ENCODE assay signal across 18 cellular contexts in genomic region chr22:17581631-17582030, GRCh38. TPM values are rescaled to one million over a fixed set of nuclear protein-coding genes. Genes with fewer than 3 reads are reported as not detected.
DNase-seq lines count a peak whose midpoint lies in the region; ATAC-seq and TF ChIP-seq lines count a peak whose summit lies in the region.
"Had no signal": no experiment of that assay in that cellular context is flagged by ENCODE, and none has a peak within 500 bp of the region (broad histone marks: within the 10 kb centered on the region; RNA-seq: fewer than 3 reads in every experiment).

No MANE protein-coding gene starts in this region.

- no peak overlapping the region; the same call in 1 of the 2 replicates for H3K14ac ChIP-seq in H9 (ENCODE audit: insufficient read depth, low read length)
- H3K14ac ChIP-seq in trophoblast cell (ENCODE audit: low read length) = no peak overlapping the region

- peak overlapping the region; percentile 2 for H4K12ac ChIP-seq in trophoblast cell (ENCODE audit: low read depth, low read length)

- H2BK5ac ChIP-seq in H9 (ENCODE audit: insufficient read length, low read length) (no peak overlapping the region), trophoblast cell (ENCODE audit: low read depth, low read length, poor library complexity) (no peak overlapping the region)

- H3K27me3 ChIP-seq in H9 (ENCODE audit: insufficient read depth, low read length) (no peaks in the 10 kb centered on the region), dorsolateral prefrontal cortex (no peaks in the 10 kb centered on the region), trophoblast cell (ENCODE audit: insufficient read depth, low read length) (no peaks in the 10 kb centered on the region)
- H3K27me3 ChIP-seq: BE2C had no signal

- no peak for ATAC-seq in HG02840 (IDR thresholded peaks at IDR 0.05; ENCODE audit: low FRiP score, unreplicated experiment)
- ATAC-seq: CD8-positive, alpha-beta T cell had no signal

- intact Hi-C loops in dorsolateral prefrontal cortex (cut with DNase I) = loop anchor here in 1 of 2 donors (5.0 kb wide), 1 partner anchor 41 kb away; no protein-coding TSS in a partner anchor

- no peak overlapping the region for H3K18ac ChIP-seq in H9 (ENCODE audit: insufficient read length, low read depth, low read length)
- no peak overlapping the region for H3K18ac ChIP-seq in trophoblast cell (ENCODE audit: low read length)

- H3K4me1 Mint-ChIP-seq in H9 = peaks cover 6 to 10% of the 10 kb centered on the region in 2 experiments
- H3K4me1 Mint-ChIP-seq: CD14-positive monocyte had no signal

- H3K56ac ChIP-seq in H9 (ENCODE audit: insufficient read length, low read depth, low read length) = no peak overlapping the region

- H3K4me3 Mint-ChIP-seq in H9 = no peak overlapping the region
- H3K4me3 Mint-ChIP-seq: CD14-positive monocyte; CD8-positive, alpha-beta T cell had no signal

- no peak overlapping the region for H3K4me3 ChIP-seq in dorsolateral prefrontal cortex
- no peak overlapping the region for H3K4me3 ChIP-seq in trophoblast cell (ENCODE audit: low read depth, low read length)
- H3K4me3 ChIP-seq: A549 had no signal

- H2AK5ac ChIP-seq in H9 (ENCODE audit: insufficient read length, low read length) (no peak overlapping the region), trophoblast cell (ENCODE audit: low read length) (no peak overlapping the region)

- no peaks in the 10 kb centered on the region for H3K79me1 ChIP-seq in H9 (ENCODE audit: insufficient read depth, low read depth, low read length, poor library complexity, severe bottlenecking)
- H3K79me1 ChIP-seq in trophoblast cell (ENCODE audit: low read length) = no peaks in the 10 kb centered on the region

- H3K9me3 ChIP-seq in H9 (ENCODE audit: control insufficient read depth, low read depth, low read length) (no peaks in the 10 kb centered on the region), trophoblast cell (ENCODE audit: insufficient read depth, low read depth, low read length) (no peaks in the 10 kb centered on the region)
- H3K9me3 ChIP-seq: A549, BE2C had no signal

- no CpG with 5 or more reads among the region's 17 CpGs for WGBS in H9 (ENCODE audit: extremely low coverage, insufficient read length, low lambda C conversion rate)
- WGBS in trophoblast cell (ENCODE audit: extremely low coverage, insufficient coverage, insufficient read length) = no CpG with 5 or more reads among the region's 17 CpGs

- H3K79me2 ChIP-seq in H9 (ENCODE audit: insufficient read depth, low read length) = no peaks in the 10 kb centered on the region
- no peaks in the 10 kb centered on the region for H3K79me2 ChIP-seq in trophoblast cell (ENCODE audit: control insufficient read depth, insufficient read depth, low read length, poor library complexity)

- no peak overlapping the region for H2BK20ac ChIP-seq in H9 (ENCODE audit: low read depth, low read length, poor library complexity, severe bottlenecking)

- H2BK12ac ChIP-seq in H9 (ENCODE audit: insufficient read length, low read depth, low read length) = no peak overlapping the region
- no peak overlapping the region for H2BK12ac ChIP-seq in trophoblast cell (ENCODE audit: low read length)

- no peak overlapping the region for H2BK15ac ChIP-seq in H9 (ENCODE audit: low read depth, low read length)

- no peak overlapping the region for H3T11ph ChIP-seq in H9 (ENCODE audit: low read length)

- H2AFZ ChIP-seq in H9 (ENCODE audit: low read length) = no peak overlapping the region
- no peak overlapping the region for H2AFZ ChIP-seq in trophoblast cell (ENCODE audit: insufficient read depth, low read length, poor library complexity)

- DNase-seq in H9 (peak; percentile 38), dorsolateral prefrontal cortex (peak in 1 of 10 donors; percentile 17), trophoblast cell (no peak), NCI-H2227 (lab: John Stamatoyannopoulos, UW; ENCODE audit: unreplicated experiment) (no peak), iPS-NIHi7 (ENCODE audit: extremely low spot score) (no peak)
- DNase-seq in activated CD4-positive, alpha-beta T cell treated with anti-CD3 and anti-CD28 coated beads, Interleukin-2, amount 50 U/mL, for 48 hours = no peak
- DNase-seq: BE2C; CD8-positive, alpha-beta T cell; COR-L47; DMS153; DMS79 treated with DMSO at 0.1 percent for 48 hours; EL; IMR-90 had no signal

- H4K8ac ChIP-seq in H9 (replicated peaks; ENCODE audit: insufficient read length, low read depth, low read length) (no peak overlapping the region), trophoblast cell (ENCODE audit: low read depth, low read length) (no peak overlapping the region)

- H3K9me3 Mint-ChIP-seq in H9 = no peaks in the 10 kb centered on the region
- H3K9me3 Mint-ChIP-seq: CD8-positive, alpha-beta T cell had no signal

- H3K27ac Mint-ChIP-seq in H9 = no peak overlapping the region; a peak in 1 of 7 replicates
- H3K27ac Mint-ChIP-seq: CD14-positive monocyte; CD8-positive, alpha-beta T cell had no signal

- H3K4me1 ChIP-seq in H9 (ENCODE audit: insufficient read depth, low read length) (no peaks in the 10 kb centered on the region), trophoblast cell (ENCODE audit: control insufficient read depth in 1 of 2, insufficient read depth in 2 of 2, low read length in 2 of 2) (peaks cover 0 to 2% of the 10 kb centered on the region in 2 experiments)
- H3K4me1 ChIP-seq: A549, BE2C had no signal

- TF ChIP-seq CTCF in H9 (conservative IDR thresholded peaks at IDR 0.05) (no peak), dorsolateral prefrontal cortex (IDR thresholded peaks at IDR 0.05 in 54 of 56, conservative IDR thresholded peaks at IDR 0.05 in 2 of 56; ENCODE audit: low read depth in 1 of 56, partially characterized antibody in 56 of 56) (no peak)

- H4K5ac ChIP-seq in H9 (ENCODE audit: insufficient read length, low read depth, low read length) = no peak overlapping the region

- no peak overlapping the region for H2BK120ac ChIP-seq in H9 (ENCODE audit: low read depth, low read length, poor library complexity, severe bottlenecking)
- no peak overlapping the region for H2BK120ac ChIP-seq in trophoblast cell (ENCODE audit: insufficient read depth, low read length, poor library complexity)

- H3K23ac ChIP-seq in H9 (ENCODE audit: insufficient read length, low read depth, low read length) (no peak overlapping the region), trophoblast cell (ENCODE audit: low read length) (no peak overlapping the region)

- H3K36me3 ChIP-seq in trophoblast cell (ENCODE audit: control insufficient read depth in 1 of 2, insufficient read depth in 2 of 2, low read length in 2 of 2) = peaks cover 0 to 7% of the 10 kb centered on the region in 2 experiments
- H3K36me3 ChIP-seq: BE2C had no signal

- H3K4ac ChIP-seq in H9 (ENCODE audit: low read depth, low read length) = no peak overlapping the region
- H3K4ac ChIP-seq in trophoblast cell (ENCODE audit: low read depth, low read length) = no peak overlapping the region

- no peaks in the 10 kb centered on the region for H3K23me2 ChIP-seq in H9 (ENCODE audit: insufficient read length, low read depth, low read length, poor library complexity, severe bottlenecking)

- H4K91ac ChIP-seq in H9 (ENCODE audit: insufficient read length, low read depth, low read length) = peak overlapping the region; percentile 61
- no peak overlapping the region for H4K91ac ChIP-seq in trophoblast cell (ENCODE audit: low read depth, low read length)

- no peak overlapping the region for H3K27ac ChIP-seq in H9 (ENCODE audit: insufficient read length, low read depth, low read length)
- peak overlapping the region in 43 of 59 donors; percentile 12 to 91 (median 78) for H3K27ac ChIP-seq in dorsolateral prefrontal cortex
- no peak overlapping the region for H3K27ac ChIP-seq in trophoblast cell (ENCODE audit: low read depth, low read length)
- H3K27ac ChIP-seq: A549 had no signal

- no peaks in the 10 kb centered on the region; the same call in 1 of the 2 replicates for H3K27me3 Mint-ChIP-seq in H9 (ENCODE audit: low read depth)

- no peaks in the 10 kb centered on the region for H4K20me1 ChIP-seq in H9 (ENCODE audit: control insufficient read depth, insufficient read depth, insufficient read length)

- no peak overlapping the region for H3K9ac ChIP-seq in H9 (ENCODE audit: extremely low read depth, insufficient read length, low read length)
- no peak overlapping the region for H3K9ac ChIP-seq in trophoblast cell (ENCODE audit: low read length)

- no peak overlapping the region for H3K4me2 ChIP-seq in H9 (ENCODE audit: insufficient read depth, insufficient read length, low read length)
- no peak overlapping the region for H3K4me2 ChIP-seq in trophoblast cell (ENCODE audit: low read length)
- H3K4me2 ChIP-seq: A549 had no signal

- H3K36me3 Mint-ChIP-seq in H9 (ENCODE audit: insufficient read depth in 1 of 3, low read depth in 3 of 3) = peaks cover 0 to 2% (median 0%) of the 10 kb centered on the region in 3 experiments; a peak in 1 of 7 replicates
- H3K36me3 Mint-ChIP-seq: CD14-positive monocyte; CD8-positive, alpha-beta T cell had no signal

RNA-seq across cellular contexts. Expression of gene SLC25A18, which starts 18.3 kb away (rescaled TPM):
- total RNA-seq in H9 (2021) (2.3 and 3.0 TPM in 2 replicates), dorsolateral prefrontal cortex (100 to 1,000 TPM in 45 of 120 experiments, 10 to 100 TPM in 75; 42.3 to 286 (median 91.0) TPM)
- 0.31 and 0.37 TPM in 2 replicates for polyA plus RNA-seq in trophoblast cell (2013)
- total RNA-seq: CD8-positive, alpha-beta T cell; HT-29; IMR-90 had no signal
- polyA plus RNA-seq: A549, AG04450 had no signal

RNA-seq across cellular contexts. Expression of gene ATP6V1E1, which starts 46.9 kb away (rescaled TPM):
- total RNA-seq in H9 (2021) (89.2 and 90.0 TPM in 2 replicates), dorsolateral prefrontal cortex (100 to 1,000 TPM; 113 to 439 (median 333) TPM)
- 173 and 177 TPM in 2 replicates for polyA plus RNA-seq in trophoblast cell (2013)

RNA-seq across cellular contexts. Expression of gene BCL2L13, which starts 56.9 kb away (rescaled TPM):
- total RNA-seq in H9 (2021) = 26.0 and 29.2 TPM in 2 replicates
- total RNA-seq in dorsolateral prefrontal cortex = 100 to 1,000 TPM in 50 of 120 experiments, 10 to 100 TPM in 70; 64.1 to 146 (median 96.5) TPM
- 20.8 and 21.8 TPM in 2 replicates for polyA plus RNA-seq in trophoblast cell (2013)

Comparison
In these comparisons a context has a peak if more than half of its experiments do, and no peak if none do; other contexts are left out.
1. H3K27ac ChIP-seq: peak in dorsolateral prefrontal cortex (43 of 59); none in H9 (single experiment) and trophoblast cell (single experiment).
2. RNA of gene SLC25A18, which starts 18.3 kb away (total RNA-seq): 42.3 to 286 TPM in dorsolateral prefrontal cortex; 2.3 to 3.0 TPM in H9; every median in the first group is over 10 times any median in the second.